ENCODE assay signal across 24 cellular contexts in the genomic region with DNA sequence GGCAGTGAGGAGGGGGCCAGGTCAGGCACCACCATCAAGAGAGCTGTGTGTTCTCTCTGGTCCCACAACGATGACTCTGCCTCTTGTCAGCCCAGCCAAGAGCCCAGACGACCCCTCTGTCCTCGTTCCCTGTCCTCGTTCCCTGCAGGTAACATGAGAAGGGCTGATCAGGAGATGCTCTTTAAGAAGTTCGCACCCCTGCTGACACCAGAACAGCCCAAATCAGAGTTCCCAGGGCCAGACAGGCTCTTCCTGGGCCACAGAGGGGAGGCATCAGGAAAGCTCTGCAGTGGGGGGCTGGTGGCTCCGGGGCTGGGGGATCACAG. TPM values are rescaled to one million over a fixed set of nuclear protein-coding genes. Genes with fewer than 3 reads are reported as not detected.
"Had no signal": no experiment of that assay in that cellular context is flagged by ENCODE, and none has a peak within 500 bp of the region (broad histone marks: within the 10 kb centered on the region; RNA-seq: fewer than 3 reads in every experiment).

No MANE protein-coding gene starts in this region.

- H3K36me3 Mint-ChIP-seq: natural killer cell treated with Interleukin-12 subunit alpha and Interleukin-12 subunit beta and Interleukin-15 and Interleukin-18, amount 100 ng/mL, for 72 hours had no signal

- H3K27ac ChIP-seq: brain microvascular endothelial cell, colonic mucosa, foreskin keratinocyte, lower lobe of right lung, spleen, tibial nerve, vagina had no signal

- ATAC-seq: activated T-cell treated with anti-CD3 and anti-CD28 coated beads, Interleukin-2, amount 50 U/mL, for 4 hours; left cardiac atrium; lower lobe of right lung; natural killer cell treated with Interleukin-12 subunit alpha and Interleukin-12 subunit beta and Interleukin-15 and Interleukin-18, amount 100 ng/mL, for 72 hours had no signal

- H3K9me3 ChIP-seq: colonic mucosa, lower lobe of right lung, spleen, tibial nerve, vagina had no signal

- H3K27me3 Mint-ChIP-seq: activated CD4-positive, alpha-beta memory T cell treated with anti-CD3 and anti-CD28 coated beads, Interleukin-2, amount 10 ng/mL, durations not matched to agents 7 days and 5 days; natural killer cell treated with Interleukin-12 subunit alpha and Interleukin-12 subunit beta and Interleukin-15 and Interleukin-18, amount 100 ng/mL, for 72 hours had no signal

- DNase-seq: activated CD4-positive, alpha-beta memory T cell treated with anti-CD3 and anti-CD28 coated beads, Interleukin-2, amount 10 ng/mL, durations not matched to agents 7 days and 5 days; activated CD4-positive, alpha-beta T cell treated with anti-CD3 and anti-CD28 coated beads for 48 hours; activated CD4-positive, CD25-positive, alpha-beta regulatory T cell; activated naive CD4-positive, alpha-beta T cell treated with anti-CD3 and anti-CD28 coated beads for 36 hours; activated T-cell treated with anti-CD3 and anti-CD28 coated beads, Interleukin-2, amount 50 U/mL, for 4 hours; anterior cingulate cortex; brain microvascular endothelial cell; central memory CD4-positive, alpha-beta T cell; colonic mucosa; hippocampal formation; left cardiac atrium; lower lobe of right lung; nucleus accumbens; posterior cingulate gyrus; spleen; stimulated activated CD8-positive, alpha-beta memory T cell treated with anti-CD3 and anti-CD28 coated beads, Interleukin-4, amount 100 ng/mL, for 48 hours; stimulated activated naive CD4-positive, alpha-beta T cell treated with Interleukin-2 at 50 U/mL for 16 hours had no signal

- H3K27ac Mint-ChIP-seq: activated CD4-positive, alpha-beta memory T cell treated with anti-CD3 and anti-CD28 coated beads, Interleukin-2, amount 10 ng/mL, durations not matched to agents 7 days and 5 days; activated naive CD4-positive, alpha-beta T cell treated with anti-CD3 and anti-CD28 coated beads for 36 hours; natural killer cell treated with Interleukin-12 subunit alpha and Interleukin-12 subunit beta and Interleukin-15 and Interleukin-18, amount 100 ng/mL, for 72 hours had no signal

- H3K36me3 ChIP-seq: brain microvascular endothelial cell, colonic mucosa, lower lobe of right lung, vagina had no signal

- H3K4me1 ChIP-seq: colonic mucosa, foreskin keratinocyte, lower lobe of right lung, spleen, tibial nerve, vagina had no signal

- H3K4me3 Mint-ChIP-seq: activated CD4-positive, alpha-beta memory T cell treated with anti-CD3 and anti-CD28 coated beads, Interleukin-2, amount 10 ng/mL, durations not matched to agents 7 days and 5 days; activated naive CD4-positive, alpha-beta T cell treated with anti-CD3 and anti-CD28 coated beads for 36 hours; activated T-cell treated with anti-CD3 and anti-CD28 coated beads, Interleukin-2, amount 50 U/mL, for 4 hours; natural killer cell treated with Interleukin-12 subunit alpha and Interleukin-12 subunit beta and Interleukin-15 and Interleukin-18, amount 100 ng/mL, for 72 hours had no signal

- H3K9me3 Mint-ChIP-seq: activated CD4-positive, alpha-beta memory T cell treated with anti-CD3 and anti-CD28 coated beads, Interleukin-2, amount 10 ng/mL, durations not matched to agents 7 days and 5 days; activated naive CD4-positive, alpha-beta T cell treated with anti-CD3 and anti-CD28 coated beads for 36 hours; activated T-cell treated with anti-CD3 and anti-CD28 coated beads, Interleukin-2, amount 50 U/mL, for 4 hours; natural killer cell treated with Interleukin-12 subunit alpha and Interleukin-12 subunit beta and Interleukin-15 and Interleukin-18, amount 100 ng/mL, for 72 hours had no signal

- H3K4me1 Mint-ChIP-seq: activated CD4-positive, alpha-beta memory T cell treated with anti-CD3 and anti-CD28 coated beads, Interleukin-2, amount 10 ng/mL, durations not matched to agents 7 days and 5 days had no signal

- H3K27me3 ChIP-seq: brain microvascular endothelial cell, colonic mucosa, spleen, tibial nerve, vagina had no signal

- H3K4me3 ChIP-seq: colonic mucosa, lower lobe of right lung, spleen, tibial nerve, vagina had no signal

RNA-seq across cellular contexts. Expression of gene DNAI2, which starts 13.5 kb away (rescaled TPM):
- total RNA-seq: activated T-cell treated with anti-CD3 and anti-CD28 coated beads, Interleukin-2, amount 50 U/mL, for 4 hours; colonic mucosa; epithelial cell of proximal tubule; fibroblast of lung; foreskin keratinocyte; left cardiac atrium; natural killer cell treated with Interleukin-12 subunit alpha and Interleukin-12 subunit beta and Interleukin-15 and Interleukin-18, amount 100 ng/mL, for 72 hours; renal cortical epithelial cell; vagina had no signal
- polyA plus RNA-seq: fibroblast of lung, foreskin keratinocyte had no signal
